ENCODE assay signal across 26 cellular contexts in the genomic region with DNA sequence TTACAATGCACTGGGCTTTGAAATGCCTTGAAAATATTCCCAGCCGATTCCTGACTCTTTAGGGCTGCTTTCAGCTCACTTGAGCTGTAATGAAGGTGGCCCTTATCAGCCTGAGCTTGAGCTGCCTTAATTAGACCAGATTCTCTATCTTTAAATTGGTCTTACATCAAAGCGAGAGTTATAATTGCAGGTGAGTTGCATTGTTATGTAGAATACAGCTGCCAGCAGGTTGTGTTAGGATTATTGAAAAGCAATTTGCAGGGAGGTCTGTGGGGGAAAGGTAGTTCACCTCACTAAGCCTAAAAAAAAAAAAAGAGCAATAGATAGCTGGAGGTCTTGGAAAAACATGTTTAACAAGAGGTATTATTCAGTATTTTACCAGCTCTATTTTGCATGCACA.
"Had no signal": no experiment of that assay in that cellular context is flagged by ENCODE, and none has a peak within 500 bp of the region (broad histone marks: within the 10 kb centered on the region; RNA-seq: fewer than 3 reads in every experiment).

No MANE protein-coding gene starts in this region.

- H2AFZ ChIP-seq: PC-9 had no signal

- H3K27ac ChIP-seq: brain microvascular endothelial cell, PC-9, VCaP had no signal

- DNase-seq: activated CD4-positive, alpha-beta T cell treated with anti-CD3 and anti-CD28 coated beads for 4 hours; activated CD8-positive, alpha-beta memory T cell treated with anti-CD3 and anti-CD28 coated beads, Interleukin-2, amount 50 U/mL, for 4 hours; activated CD8-positive, alpha-beta T cell treated with anti-CD3 and anti-CD28 coated beads for 36 hours; activated gamma-delta T cell treated with Interleukin-2 at 50 U/mL for 16 hours; activated naive CD4-positive, alpha-beta T cell treated with anti-CD3 and anti-CD28 coated beads, Interleukin-2, amount 10 ng/mL, durations not matched to agents 7 days and 5 days; activated naive CD8-positive, alpha-beta T cell treated with anti-CD3 and anti-CD28 coated beads for 36 hours; activated T-cell treated with anti-CD3 and anti-CD28 coated beads, Interleukin-2, amount 50 U/mL, for 72 hours; brain microvascular endothelial cell; cerebellar nuclear complex; Karpas-422; MM.1S; NCI-H1048; NCI-H1417 treated with DMSO at 0.1 percent for 48 hours; NCI-H187; NCI-H2081; NCI-H2171; NCI-H2227 treated with DMSO at 0.1 percent for 48 hours; NCI-H446 treated with DMSO at 0.1 percent for 48 hours; NCI-H526; PC-9; SIG-M5; T-helper 17 cell; T-helper 9 cell had no signal

- H3K27ac Mint-ChIP-seq: activated CD8-positive, alpha-beta T cell treated with anti-CD3 and anti-CD28 coated beads for 36 hours; activated naive CD4-positive, alpha-beta T cell treated with anti-CD3 and anti-CD28 coated beads, Interleukin-2, amount 10 ng/mL, durations not matched to agents 7 days and 5 days; activated naive CD8-positive, alpha-beta T cell treated with anti-CD3 and anti-CD28 coated beads for 36 hours; activated T-cell treated with anti-CD3 and anti-CD28 coated beads, Interleukin-2, amount 50 U/mL, for 72 hours; activated T-helper 2 cell treated with anti-CD3 and anti-CD28 coated beads, Interferon-gamma antibody, Interleukin-2, Interleukin-4, amounts not matched to agents 10 μg/mL and 5 μg/mL and 100 μg/mL, durations not matched to agents 14 hours and 24 hours and 36 hours; T-helper 17 cell had no signal

- H3K4me2 ChIP-seq: PC-9 had no signal

- H3K36me3 ChIP-seq: brain microvascular endothelial cell had no signal

- H3K27me3 Mint-ChIP-seq: activated naive CD4-positive, alpha-beta T cell treated with anti-CD3 and anti-CD28 coated beads, Interleukin-2, amount 10 ng/mL, durations not matched to agents 7 days and 5 days had no signal

- H3K9me3 Mint-ChIP-seq: activated CD8-positive, alpha-beta T cell treated with anti-CD3 and anti-CD28 coated beads for 36 hours; activated naive CD4-positive, alpha-beta T cell treated with anti-CD3 and anti-CD28 coated beads, Interleukin-2, amount 10 ng/mL, durations not matched to agents 7 days and 5 days; activated T-cell treated with anti-CD3 and anti-CD28 coated beads, Interleukin-2, amount 50 U/mL, for 72 hours; activated T-helper 2 cell treated with anti-CD3 and anti-CD28 coated beads, Interferon-gamma antibody, Interleukin-2, Interleukin-4, amounts not matched to agents 10 μg/mL and 5 μg/mL and 100 μg/mL, durations not matched to agents 14 hours and 24 hours and 36 hours had no signal

- ATAC-seq: activated CD8-positive, alpha-beta T cell treated with anti-CD3 and anti-CD28 coated beads for 36 hours; activated T-cell treated with anti-CD3 and anti-CD28 coated beads, Interleukin-2, amount 50 U/mL, for 72 hours; K562; T-helper 17 cell had no signal

- H3K4me3 Mint-ChIP-seq: activated CD8-positive, alpha-beta T cell treated with anti-CD3 and anti-CD28 coated beads for 36 hours; activated naive CD4-positive, alpha-beta T cell treated with anti-CD3 and anti-CD28 coated beads, Interleukin-2, amount 10 ng/mL, durations not matched to agents 7 days and 5 days; activated naive CD8-positive, alpha-beta T cell treated with anti-CD3 and anti-CD28 coated beads for 36 hours; activated T-cell treated with anti-CD3 and anti-CD28 coated beads, Interleukin-2, amount 50 U/mL, for 72 hours; T-helper 17 cell had no signal

- H3K36me3 Mint-ChIP-seq: activated naive CD4-positive, alpha-beta T cell treated with anti-CD3 and anti-CD28 coated beads, Interleukin-2, amount 10 ng/mL, durations not matched to agents 7 days and 5 days; activated naive CD8-positive, alpha-beta T cell treated with anti-CD3 and anti-CD28 coated beads for 36 hours had no signal

- H3K4me1 Mint-ChIP-seq: activated naive CD4-positive, alpha-beta T cell treated with anti-CD3 and anti-CD28 coated beads, Interleukin-2, amount 10 ng/mL, durations not matched to agents 7 days and 5 days; activated naive CD8-positive, alpha-beta T cell treated with anti-CD3 and anti-CD28 coated beads for 36 hours; T-helper 17 cell had no signal

- H3K4me3 ChIP-seq: K562, PC-9 had no signal

- H3K27me3 ChIP-seq: brain microvascular endothelial cell had no signal
